In the genomic region with DNA sequence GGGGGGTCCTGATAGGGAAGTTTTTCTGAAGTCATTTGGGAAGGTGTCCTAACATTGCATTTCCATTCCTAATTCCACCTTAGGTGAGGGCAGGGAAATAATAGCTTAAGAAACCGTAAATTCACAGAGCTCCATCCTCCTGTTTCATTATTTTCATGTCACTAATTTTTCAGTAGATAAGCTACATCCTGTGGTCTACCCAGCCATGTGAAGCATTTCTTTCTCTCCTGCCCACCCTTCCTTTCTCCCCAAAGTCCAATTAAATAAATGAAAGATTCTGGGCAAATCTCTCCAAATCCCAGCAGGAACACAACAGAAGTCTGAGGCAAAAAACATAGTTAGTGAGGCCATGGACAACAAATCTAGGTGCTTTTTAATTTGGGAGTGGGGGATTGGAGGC, we compare ENCODE assay signal across 22 cellular contexts.
DNase-seq lines count a peak whose midpoint lies in the region; ATAC-seq lines count a peak whose summit lies in the region.
"Had no signal": no experiment of that assay in that cellular context is flagged by ENCODE, and none has a peak within 500 bp of the region (broad histone marks: within the 10 kb centered on the region; RNA-seq: fewer than 3 reads in every experiment).

No MANE protein-coding gene starts in this region.

- no peaks in the 10 kb centered on the region for H4K20me1 ChIP-seq in BLaER1

- H2AK5ac ChIP-seq in neuronal stem cell (ENCODE audit: low read depth, low read length), result no peak overlapping the region

- H3K4me1 ChIP-seq in BLaER1 (peaks cover 10% of the 10 kb centered on the region), neuronal stem cell (ENCODE audit: control insufficient read depth in 2 of 2, insufficient read depth in 1 of 2, low read depth in 1 of 2, low read length in 2 of 2) (peaks cover 6 to 13% of the 10 kb centered on the region in 2 donors)

- H3K4me2 ChIP-seq in BLaER1, result peak overlapping the region; percentile 18; the same call in 1 of the 2 replicates
- no peak overlapping the region for H3K4me2 ChIP-seq in neuronal stem cell (ENCODE audit: insufficient read depth, low read length, poor library complexity, severe bottlenecking)

- H4K8ac ChIP-seq in neuronal stem cell (ENCODE audit: low read depth, low read length), result no peak overlapping the region

- no peak overlapping the region for H3K9ac ChIP-seq in BLaER1
- H3K9ac ChIP-seq in neuronal stem cell (ENCODE audit: low read depth, low read length, poor library complexity), result no peak overlapping the region

- H3K36me3 ChIP-seq in BLaER1 (0 out of 2 replicates have a peak, but pooled peaks cover 3% of the 10 kb centered on the region), neuronal stem cell (replicated peaks in 1 of 2; ENCODE audit: control insufficient read depth in 2 of 2, insufficient read depth in 2 of 2, low read length in 2 of 2) (no peaks in the 10 kb centered on the region)

- no peak overlapping the region for H4K91ac ChIP-seq in neuronal stem cell (ENCODE audit: low read depth, low read length, poor library complexity)

- no peak overlapping the region for H3K23ac ChIP-seq in neuronal stem cell (ENCODE audit: low read depth, low read length, poor library complexity)

- no peak overlapping the region for H2BK120ac ChIP-seq in neuronal stem cell (ENCODE audit: low read depth, low read length)

- no peak overlapping the region for H3K14ac ChIP-seq in neuronal stem cell (ENCODE audit: low read length)

- H2BK12ac ChIP-seq in neuronal stem cell (ENCODE audit: low read length), result no peak overlapping the region

- no CpG with 5 or more reads among the region's 1 CpG for WGBS in neuronal stem cell (ENCODE audit: extremely low coverage in 2 of 2, insufficient read length in 2 of 2, insufficient replicate concordance in 1 of 2), 2 donors

- no peak overlapping the region for H3K18ac ChIP-seq in neuronal stem cell (ENCODE audit: low read length)

- H3K9me3 ChIP-seq in BLaER1, result no peaks in the 10 kb centered on the region
- H3K9me3 ChIP-seq in neuronal stem cell (replicated peaks in 1 of 2; ENCODE audit: control insufficient read depth in 2 of 2, insufficient read depth in 1 of 2, low read depth in 1 of 2, low read length in 2 of 2), result no peaks in the 10 kb centered on the region

- no peak overlapping the region for H3K27ac ChIP-seq in BLaER1
- H3K27ac ChIP-seq in layer of hippocampus (ENCODE audit: low read depth, low read length), result peak overlapping the region; percentile 93
- peak overlapping the region; percentile 79 for H3K27ac ChIP-seq in neuronal stem cell (replicated peaks; ENCODE audit: low read length)
- H3K27ac ChIP-seq: HL-60, RWPE1 had no signal

- no peaks in the 10 kb centered on the region for H3K79me1 ChIP-seq in neuronal stem cell (ENCODE audit: low read depth, low read length)

- H3K27me3 ChIP-seq in BLaER1 (no peaks in the 10 kb centered on the region), layer of hippocampus (ENCODE audit: control insufficient read depth, insufficient read depth, low read length) (no peaks in the 10 kb centered on the region), neuronal stem cell (ENCODE audit: control insufficient read depth in 3 of 3, insufficient read depth in 3 of 3, low read depth in 1 of 3, low read length in 3 of 3) (no peaks in the 10 kb centered on the region)

- no peak overlapping the region for H3K4ac ChIP-seq in neuronal stem cell (ENCODE audit: low read length)

- peak; percentile 61 for DNase-seq in astrocyte of the hippocampus (ENCODE audit: low read depth, low spot score)
- no peak for DNase-seq in neuronal stem cell (ENCODE audit: low spot score)
- DNase-seq in stimulated activated CD4-positive, alpha-beta T cell treated with anti-CD3 and anti-CD28 coated beads, Interleukin-15, amount 100 ng/mL, for 24 hours, result no peak
- DNase-seq in COR-L47 (lab: John Stamatoyannopoulos, UW), result no peak
- no peak for DNase-seq in dermis blood vessel endothelial cell
- DNase-seq: DMS79; HFFc6; KBM-7; MM.1S; NCI-H1092 treated with DMSO at 0.1 percent for 48 hours; NCI-H1436 treated with DMSO at 0.1 percent for 48 hours; NCI-H2029; NCI-H226; NCI-H510A treated with DMSO at 0.1 percent for 48 hours; NCI-H748 treated with DMSO at 0.1 percent for 48 hours; NK-92 treated with Interleukin-12 subunit alpha and Interleukin-12 subunit beta, amount 100 ng/mL, for 24 hours; SHP77 treated with DMSO at 0.1 percent for 48 hours had no signal

- H2BK5ac ChIP-seq in neuronal stem cell (ENCODE audit: low read length), result no peak overlapping the region

- H3K4me3 ChIP-seq in BLaER1 (no peak overlapping the region), neuronal stem cell (ENCODE audit: low read length in 2 of 2) (no peak overlapping the region)

- no peak for ATAC-seq in HG02885 (IDR thresholded peaks at IDR 0.05; ENCODE audit: poor library complexity, unreplicated experiment)

- no peak overlapping the region for H2BK15ac ChIP-seq in neuronal stem cell (ENCODE audit: low read length)

- H2AFZ ChIP-seq in neuronal stem cell (ENCODE audit: low read length), result no peak overlapping the region
